11 cellular contexts compared by ENCODE assay signal in the genomic region with DNA sequence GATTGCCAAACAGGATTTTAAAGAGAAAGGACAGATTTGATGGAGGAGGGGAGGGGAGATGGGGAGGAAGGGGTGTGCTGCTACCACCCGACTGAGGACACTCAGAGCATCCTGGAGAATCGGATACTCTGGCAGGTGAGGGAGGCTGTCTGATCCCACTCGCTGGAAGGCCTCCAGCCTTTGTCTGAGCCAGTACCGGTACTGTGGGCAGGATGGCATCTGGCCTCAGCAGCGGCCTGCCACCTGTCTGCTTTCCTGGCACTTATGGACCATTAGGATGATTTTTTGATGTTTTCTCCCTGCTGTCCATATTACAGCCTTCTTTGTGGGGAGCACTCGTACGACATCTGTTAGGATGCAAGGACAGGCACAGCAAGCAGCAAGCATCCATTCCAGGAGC. TPM values are rescaled to one million over a fixed set of nuclear protein-coding genes. Genes with fewer than 3 reads are reported as not detected.
A peak's percentile ranks its signal among the peaks of the same experiment; 100 is the strongest.
DNase-seq lines count a peak whose midpoint lies in the region; ATAC-seq and TF ChIP-seq lines count a peak whose summit lies in the region.
"Had no signal": no experiment of that assay in that cellular context is flagged by ENCODE, and none has a peak within 500 bp of the region (broad histone marks: within the 10 kb centered on the region; RNA-seq: fewer than 3 reads in every experiment).

No MANE protein-coding gene starts in this region.

- intact Hi-C loops in CD14-positive monocyte (cut with micrococcal nuclease): loop anchor here (2.0 to 5.0 kb wide), 2 partner anchors 126 to 133 kb away; no protein-coding TSS in a partner anchor
- intact Hi-C loops in lower lobe of right lung (cut with DNase I): no loop called here

- no peak for ATAC-seq in activated naive CD8-positive, alpha-beta T cell treated with anti-CD3 and anti-CD28 coated beads, Interleukin-2, amount 50 U/mL, for 24 hours
- ATAC-seq in lower lobe of right lung: no peak

- H3K4me1 Mint-ChIP-seq in CD14-positive monocyte: peaks cover 31% of the 10 kb centered on the region
- peaks cover 38% of the 10 kb centered on the region for H3K4me1 Mint-ChIP-seq in activated naive CD8-positive, alpha-beta T cell treated with anti-CD3 and anti-CD28 coated beads, Interleukin-2, amount 50 U/mL, for 24 hours

- no peak for TF ChIP-seq CTCF in CD14-positive monocyte (IDR thresholded peaks at IDR 0.05)
- TF ChIP-seq CTCF in lower lobe of right lung (IDR thresholded peaks at IDR 0.05): no peak

- H3K9ac ChIP-seq in muscle layer of colon (ENCODE audit: low read length): peak overlapping the region; percentile 52

- H3K9me3 ChIP-seq in muscle layer of colon (ENCODE audit: low read length) (no peaks in the 10 kb centered on the region), lower lobe of right lung (no peaks in the 10 kb centered on the region)

- peaks cover 88% of the 10 kb centered on the region for H3K4me1 ChIP-seq in muscle layer of colon (ENCODE audit: insufficient read depth, low read length)
- H3K4me1 ChIP-seq in lower lobe of right lung: peaks cover 45% of the 10 kb centered on the region

- H3K4me3 ChIP-seq in muscle layer of colon (ENCODE audit: low read depth in 1 of 2, low read length in 2 of 2) (peak overlapping the region in 1 of 2 donors; percentile 32), lower lobe of right lung (no peak overlapping the region)
- H3K4me3 ChIP-seq: skin epidermis had no signal

- H3K27me3 ChIP-seq in muscle layer of colon (ENCODE audit: control insufficient read depth in 1 of 2, insufficient read depth in 2 of 2, low read length in 2 of 2) (no peaks in the 10 kb centered on the region), lower lobe of right lung (ENCODE audit: low read depth) (no peaks in the 10 kb centered on the region)

- peak overlapping the region in 4 of 7 donors; percentile 33 to 85 (median 74) for H3K27ac Mint-ChIP-seq in CD14-positive monocyte
- peak overlapping the region; percentile 58 for H3K27ac Mint-ChIP-seq in activated naive CD8-positive, alpha-beta T cell treated with anti-CD3 and anti-CD28 coated beads, Interleukin-2, amount 50 U/mL, for 24 hours

- H3K9me3 Mint-ChIP-seq in CD14-positive monocyte: peaks cover 0 to 1% (median 0%) of the 10 kb centered on the region in 7 donors
- H3K9me3 Mint-ChIP-seq in activated naive CD8-positive, alpha-beta T cell treated with anti-CD3 and anti-CD28 coated beads, Interleukin-2, amount 50 U/mL, for 24 hours: no peaks in the 10 kb centered on the region
- H3K9me3 Mint-ChIP-seq: naive B cell; T-helper 1 cell treated with Interleukin-12 subunit alpha and Interleukin-12 subunit beta and Interleukin-4 antibody, amounts not matched to agents 30 μg/mL and 1 μg/mL, for 36 hours had no signal

- peaks cover 40 to 59% of the 10 kb centered on the region in 2 donors for H3K36me3 Mint-ChIP-seq in CD14-positive monocyte
- no peaks in the 10 kb centered on the region for H3K36me3 Mint-ChIP-seq in activated naive CD8-positive, alpha-beta T cell treated with anti-CD3 and anti-CD28 coated beads, Interleukin-2, amount 50 U/mL, for 24 hours (ENCODE audit: low read depth)
- H3K36me3 Mint-ChIP-seq: naive B cell had no signal

- H3K27ac ChIP-seq in muscle layer of colon (ENCODE audit: low read depth, low read length) (peak overlapping the region; percentile 64), lower lobe of right lung (no peak overlapping the region)

- peaks cover 0 to 2% (median 0%) of the 10 kb centered on the region in 3 donors for H3K27me3 Mint-ChIP-seq in CD14-positive monocyte (ENCODE audit: low read depth in 3 of 3)
- H3K27me3 Mint-ChIP-seq in activated naive CD8-positive, alpha-beta T cell treated with anti-CD3 and anti-CD28 coated beads, Interleukin-2, amount 50 U/mL, for 24 hours: no peaks in the 10 kb centered on the region
- H3K27me3 Mint-ChIP-seq: naive B cell had no signal

- peaks cover 41% of the 10 kb centered on the region for H3K36me3 ChIP-seq in muscle layer of colon (ENCODE audit: insufficient read depth, low read length)
- H3K36me3 ChIP-seq in lower lobe of right lung: peaks cover 41% of the 10 kb centered on the region

- H3K4me3 Mint-ChIP-seq in CD14-positive monocyte: no peak overlapping the region
- H3K4me3 Mint-ChIP-seq in activated naive CD8-positive, alpha-beta T cell treated with anti-CD3 and anti-CD28 coated beads, Interleukin-2, amount 50 U/mL, for 24 hours: no peak overlapping the region
- H3K4me3 Mint-ChIP-seq: T-helper 1 cell treated with Interleukin-12 subunit alpha and Interleukin-12 subunit beta and Interleukin-4 antibody, amounts not matched to agents 30 μg/mL and 1 μg/mL, for 36 hours had no signal

- DNase-seq in CD14-positive monocyte (ENCODE audit: low spot score) (no peak), NCI-H1092 treated with DMSO at 0.1 percent for 48 hours (lab: John Stamatoyannopoulos, UW) (peak; percentile 92), lower lobe of right lung (no peak), EL (no peak), RKO (ENCODE audit: low spot score) (no peak), inferior parietal cortex (ENCODE audit: extremely low spot score) (no peak)
- no peak for DNase-seq in activated naive CD8-positive, alpha-beta T cell treated with anti-CD3 and anti-CD28 coated beads, Interleukin-2, amount 50 U/mL, for 24 hours
- DNase-seq: naive B cell had no signal

RNA-seq across cellular contexts. Expression of a gene that starts 11.4 kb away (rescaled TPM):
- polyA plus RNA-seq in CD14-positive monocyte: 10 to 100 TPM in 1 of 2 donors, 1 to 10 TPM in 1; 7.8 to 13.2 TPM
- total RNA-seq in lower lobe of right lung: 92.3 TPM
